8 cellular contexts compared by ENCODE assay signal in genomic region chr7:47945261-47946015, GRCh38. TPM values are rescaled to one million over a fixed set of nuclear protein-coding genes. Genes with fewer than 3 reads are reported as not detected.
DNase-seq lines count a peak whose midpoint lies in the region; ATAC-seq and TF ChIP-seq lines count a peak whose summit lies in the region.

No MANE protein-coding gene starts in this region.

- DNase-seq in G401 (ENCODE audit: low spot score) (peak; percentile 77), HEK293T (ENCODE audit: extremely low spot score) (peak; percentile 35), NCI-H2171 treated with DMSO at 0.1 percent for 48 hours (lab: John Stamatoyannopoulos, UW) (peak; percentile 63), dorsolateral prefrontal cortex (peak in 9 of 10 donors; percentile 67 to 88 (median 74)), mesothelial cell of epicardium (ENCODE audit: low spot score in 2 of 2, unreplicated experiment in 2 of 2) (peak; percentile 47 to 78)
- peak; percentile 54 to 68 for DNase-seq in activated CD4-positive, alpha-beta T cell treated with anti-CD3 and anti-CD28 coated beads, Interleukin-2, amount 50 U/mL, for 24 hours (ENCODE audit: low read depth in 1 of 2, low spot score in 1 of 2)
- DNase-seq in stimulated activated CD8-positive, alpha-beta memory T cell treated with anti-CD3 and anti-CD28 coated beads, Interleukin-4, amount 100 ng/mL, for 4 hours (ENCODE audit: low read depth in 2 of 2, low spot score in 1 of 2), result peak; percentile 17 to 65

- no peak overlapping the region for H3K27ac ChIP-seq in dorsolateral prefrontal cortex

- TF ChIP-seq CTCF in dorsolateral prefrontal cortex (IDR thresholded peaks at IDR 0.05 in 54 of 56, conservative IDR thresholded peaks at IDR 0.05 in 2 of 56; ENCODE audit: low read depth in 1 of 56, partially characterized antibody in 56 of 56), result peak; percentile 73 to 94 (median 86)
- TF ChIP-seq CTCF in mesothelial cell of epicardium (IDR thresholded peaks at IDR 0.05; ENCODE audit: unreplicated experiment), result peak; percentile 88

- POLR2A ChIA-PET in HEK293T (lab: Yijun Ruan, JAX), result no interaction called here

- H3K27me3 Mint-ChIP-seq in mesothelial cell of epicardium (ENCODE audit: low read depth), result peaks cover 2% of the 10 kb centered on the region

- in situ Hi-C loops in G401 (cut with HindIII; ENCODE audit: low sequenced_read_pairs), result no loop called here

- no peaks in the 10 kb centered on the region for H3K27me3 ChIP-seq in dorsolateral prefrontal cortex

- no peaks in the 10 kb centered on the region for H3K36me3 Mint-ChIP-seq in mesothelial cell of epicardium

- no peak overlapping the region for H3K4me3 Mint-ChIP-seq in mesothelial cell of epicardium

- CTCF ChIA-PET in HEK293T (lab: Yijun Ruan, JAX), result interaction anchor here (1.0 to 2.9 kb wide), 8 partner anchors 24 to 679 kb away, joined by 3 to 18 read pairs (median 4); no protein-coding TSS in a partner anchor

- no peak overlapping the region for H3K4me3 ChIP-seq in dorsolateral prefrontal cortex

- intact Hi-C loops in dorsolateral prefrontal cortex (cut with DNase I), result loop anchor here in 1 of 2 donors (1.0 to 10.0 kb wide), 2 partner anchors 165 to 681 kb away; no protein-coding TSS in a partner anchor

- no peak for ATAC-seq in HG03457 (IDR thresholded peaks at IDR 0.05; ENCODE audit: unreplicated experiment)

- H3K27ac Mint-ChIP-seq in mesothelial cell of epicardium, result no peak overlapping the region

- H3K4me1 Mint-ChIP-seq in mesothelial cell of epicardium, result peaks cover 8% of the 10 kb centered on the region

- H3K9me3 Mint-ChIP-seq in mesothelial cell of epicardium, result no peaks in the 10 kb centered on the region

TF ChIP-seq in HEK293T, 16 proteins besides CTCF, POLR2A, EP300 and RAD21:
- TF ChIP-seq FOXK2 (IDR thresholded peaks at IDR 0.05) (no peak), NFRKB (IDR thresholded peaks at IDR 0.05) (no peak), FOXA1 (IDR thresholded peaks at IDR 0.05) (no peak), CTBP1 (IDR thresholded peaks at IDR 0.05; ENCODE audit: borderline replicate concordance) (no peak), SP1 (IDR thresholded peaks at IDR 0.05) (no peak), HDGF (IDR thresholded peaks at IDR 0.05; ENCODE audit: borderline replicate concordance) (no peak), ARNT (IDR thresholded peaks at IDR 0.05) (no peak), ELF4 (IDR thresholded peaks at IDR 0.05) (no peak), SUZ12 (IDR thresholded peaks at IDR 0.05) (no peak), ZNF384 (IDR thresholded peaks at IDR 0.05) (no peak), PKNOX1 (IDR thresholded peaks at IDR 0.05) (no peak), TARDBP (IDR thresholded peaks at IDR 0.05) (no peak), BHLHE40 (IDR thresholded peaks at IDR 0.05; ENCODE audit: borderline replicate concordance) (no peak), LEF1 (IDR thresholded peaks at IDR 0.05; ENCODE audit: borderline replicate concordance) (no peak), L3MBTL2 (conservative IDR thresholded peaks at IDR 0.05) (no peak), FOXM1 (IDR thresholded peaks at IDR 0.05; ENCODE audit: borderline replicate concordance) (no peak)

RNA-seq across cellular contexts. Expression of gene PKD1L1, which starts 2.8 kb away (rescaled TPM):
- 0.14 and 3.6 TPM in 2 replicates for total RNA-seq in G401 (2014; rRNA removed; shearing (Covaris generic))
- 1 to 10 TPM in 119 of 120 experiments, under 1 TPM in 1; 0.97 to 7.2 (median 2.7) TPM for total RNA-seq in dorsolateral prefrontal cortex
- 0.18 to 0.38 TPM (median 0.36 TPM) in 3 replicates for total RNA-seq in mesothelial cell of epicardium

RNA-seq across cellular contexts. Expression of gene HUS1, which starts 34.0 kb away (rescaled TPM):
- total RNA-seq in G401 (2014; rRNA removed; shearing (Covaris generic)), result 7.5 and 10.9 TPM in 2 replicates
- total RNA-seq in dorsolateral prefrontal cortex, result 10 to 100 TPM; 24.5 to 61.6 (median 38.5) TPM
- 36.0 to 39.7 TPM (median 37.1 TPM) in 3 replicates for total RNA-seq in mesothelial cell of epicardium
